Comparison of ENCODE assay signal across 1 cellular context in genomic region chr20:31527266-31527665, GRCh38.
TF ChIP-seq lines count a peak whose summit lies in the region.

No MANE protein-coding gene starts in this region.

TF ChIP-seq in GM23338, 12 proteins besides CTCF, POLR2A, EP300 and RAD21 (continued from another document):
- TF ChIP-seq, protein P1, sequence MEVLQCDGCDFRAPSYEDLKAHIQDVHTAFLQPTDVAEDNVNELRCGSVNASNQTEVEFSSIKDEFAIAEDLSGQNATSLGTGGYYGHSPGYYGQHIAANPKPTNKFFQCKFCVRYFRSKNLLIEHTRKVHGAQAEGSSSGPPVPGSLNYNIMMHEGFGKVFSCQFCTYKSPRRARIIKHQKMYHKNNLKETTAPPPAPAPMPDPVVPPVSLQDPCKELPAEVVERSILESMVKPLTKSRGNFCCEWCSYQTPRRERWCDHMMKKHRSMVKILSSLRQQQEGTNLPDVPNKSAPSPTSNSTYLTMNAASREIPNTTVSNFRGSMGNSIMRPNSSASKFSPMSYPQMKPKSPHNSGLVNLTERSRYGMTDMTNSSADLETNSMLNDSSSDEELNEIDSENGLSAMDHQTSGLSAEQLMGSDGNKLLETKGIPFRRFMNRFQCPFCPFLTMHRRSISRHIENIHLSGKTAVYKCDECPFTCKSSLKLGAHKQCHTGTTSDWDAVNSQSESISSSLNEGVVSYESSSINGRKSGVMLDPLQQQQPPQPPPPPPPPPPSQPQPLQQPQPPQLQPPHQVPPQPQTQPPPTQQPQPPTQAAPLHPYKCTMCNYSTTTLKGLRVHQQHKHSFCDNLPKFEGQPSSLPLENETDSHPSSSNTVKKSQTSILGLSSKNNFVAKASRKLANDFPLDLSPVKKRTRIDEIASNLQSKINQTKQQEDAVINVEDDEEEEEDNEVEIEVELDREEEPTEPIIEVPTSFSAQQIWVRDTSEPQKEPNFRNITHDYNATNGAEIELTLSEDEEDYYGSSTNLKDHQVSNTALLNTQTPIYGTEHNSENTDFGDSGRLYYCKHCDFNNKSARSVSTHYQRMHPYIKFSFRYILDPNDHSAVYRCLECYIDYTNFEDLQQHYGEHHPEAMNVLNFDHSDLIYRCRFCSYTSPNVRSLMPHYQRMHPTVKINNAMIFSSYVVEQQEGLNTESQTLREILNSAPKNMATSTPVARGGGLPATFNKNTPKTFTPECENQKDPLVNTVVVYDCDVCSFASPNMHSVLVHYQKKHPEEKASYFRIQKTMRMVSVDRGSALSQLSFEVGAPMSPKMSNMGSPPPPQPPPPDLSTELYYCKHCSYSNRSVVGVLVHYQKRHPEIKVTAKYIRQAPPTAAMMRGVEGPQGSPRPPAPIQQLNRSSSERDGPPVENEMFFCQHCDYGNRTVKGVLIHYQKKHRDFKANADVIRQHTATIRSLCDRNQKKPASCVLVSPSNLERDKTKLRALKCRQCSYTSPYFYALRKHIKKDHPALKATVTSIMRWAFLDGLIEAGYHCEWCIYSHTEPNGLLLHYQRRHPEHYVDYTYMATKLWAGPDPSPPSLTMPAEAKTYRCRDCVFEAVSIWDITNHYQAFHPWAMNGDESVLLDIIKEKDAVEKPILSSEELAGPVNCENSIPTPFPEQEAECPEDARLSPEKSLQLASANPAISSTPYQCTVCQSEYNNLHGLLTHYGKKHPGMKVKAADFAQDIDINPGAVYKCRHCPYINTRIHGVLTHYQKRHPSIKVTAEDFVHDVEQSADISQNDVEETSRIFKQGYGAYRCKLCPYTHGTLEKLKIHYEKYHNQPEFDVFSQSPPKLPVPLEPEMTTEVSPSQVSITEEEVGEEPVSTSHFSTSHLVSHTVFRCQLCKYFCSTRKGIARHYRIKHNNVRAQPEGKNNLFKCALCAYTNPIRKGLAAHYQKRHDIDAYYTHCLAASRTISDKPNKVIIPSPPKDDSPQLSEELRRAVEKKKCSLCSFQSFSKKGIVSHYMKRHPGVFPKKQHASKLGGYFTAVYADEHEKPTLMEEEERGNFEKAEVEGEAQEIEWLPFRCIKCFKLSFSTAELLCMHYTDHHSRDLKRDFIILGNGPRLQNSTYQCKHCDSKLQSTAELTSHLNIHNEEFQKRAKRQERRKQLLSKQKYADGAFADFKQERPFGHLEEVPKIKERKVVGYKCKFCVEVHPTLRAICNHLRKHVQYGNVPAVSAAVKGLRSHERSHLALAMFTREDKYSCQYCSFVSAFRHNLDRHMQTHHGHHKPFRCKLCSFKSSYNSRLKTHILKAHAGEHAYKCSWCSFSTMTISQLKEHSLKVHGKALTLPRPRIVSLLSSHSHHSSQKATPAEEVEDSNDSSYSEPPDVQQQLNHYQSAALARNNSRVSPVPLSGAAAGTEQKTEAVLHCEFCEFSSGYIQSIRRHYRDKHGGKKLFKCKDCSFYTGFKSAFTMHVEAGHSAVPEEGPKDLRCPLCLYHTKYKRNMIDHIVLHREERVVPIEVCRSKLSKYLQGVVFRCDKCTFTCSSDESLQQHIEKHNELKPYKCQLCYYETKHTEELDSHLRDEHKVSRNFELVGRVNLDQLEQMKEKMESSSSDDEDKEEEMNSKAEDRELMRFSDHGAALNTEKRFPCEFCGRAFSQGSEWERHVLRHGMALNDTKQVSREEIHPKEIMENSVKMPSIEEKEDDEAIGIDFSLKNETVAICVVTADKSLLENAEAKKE (CRISPR knock-in tag; IDR thresholded peaks at IDR 0.05), result no peak
- TF ChIP-seq, protein P2, sequence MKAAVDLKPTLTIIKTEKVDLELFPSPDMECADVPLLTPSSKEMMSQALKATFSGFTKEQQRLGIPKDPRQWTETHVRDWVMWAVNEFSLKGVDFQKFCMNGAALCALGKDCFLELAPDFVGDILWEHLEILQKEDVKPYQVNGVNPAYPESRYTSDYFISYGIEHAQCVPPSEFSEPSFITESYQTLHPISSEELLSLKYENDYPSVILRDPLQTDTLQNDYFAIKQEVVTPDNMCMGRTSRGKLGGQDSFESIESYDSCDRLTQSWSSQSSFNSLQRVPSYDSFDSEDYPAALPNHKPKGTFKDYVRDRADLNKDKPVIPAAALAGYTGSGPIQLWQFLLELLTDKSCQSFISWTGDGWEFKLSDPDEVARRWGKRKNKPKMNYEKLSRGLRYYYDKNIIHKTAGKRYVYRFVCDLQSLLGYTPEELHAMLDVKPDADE (IDR thresholded peaks at IDR 0.05), result no peak
- TF ChIP-seq POLR2AphosphoS5 (IDR thresholded peaks at IDR 0.05; ENCODE audit: low read depth) (no peak), NANOG (IDR thresholded peaks at IDR 0.05; ENCODE audit: borderline replicate concordance) (no peak), ZNF331 (CRISPR knock-in tag; IDR thresholded peaks at IDR 0.05; ENCODE audit: low read depth) (no peak), EZH2phosphoT487 (IDR thresholded peaks at IDR 0.05; ENCODE audit: unreplicated experiment) (no peak)
- TF ChIP-seq, protein P3, sequence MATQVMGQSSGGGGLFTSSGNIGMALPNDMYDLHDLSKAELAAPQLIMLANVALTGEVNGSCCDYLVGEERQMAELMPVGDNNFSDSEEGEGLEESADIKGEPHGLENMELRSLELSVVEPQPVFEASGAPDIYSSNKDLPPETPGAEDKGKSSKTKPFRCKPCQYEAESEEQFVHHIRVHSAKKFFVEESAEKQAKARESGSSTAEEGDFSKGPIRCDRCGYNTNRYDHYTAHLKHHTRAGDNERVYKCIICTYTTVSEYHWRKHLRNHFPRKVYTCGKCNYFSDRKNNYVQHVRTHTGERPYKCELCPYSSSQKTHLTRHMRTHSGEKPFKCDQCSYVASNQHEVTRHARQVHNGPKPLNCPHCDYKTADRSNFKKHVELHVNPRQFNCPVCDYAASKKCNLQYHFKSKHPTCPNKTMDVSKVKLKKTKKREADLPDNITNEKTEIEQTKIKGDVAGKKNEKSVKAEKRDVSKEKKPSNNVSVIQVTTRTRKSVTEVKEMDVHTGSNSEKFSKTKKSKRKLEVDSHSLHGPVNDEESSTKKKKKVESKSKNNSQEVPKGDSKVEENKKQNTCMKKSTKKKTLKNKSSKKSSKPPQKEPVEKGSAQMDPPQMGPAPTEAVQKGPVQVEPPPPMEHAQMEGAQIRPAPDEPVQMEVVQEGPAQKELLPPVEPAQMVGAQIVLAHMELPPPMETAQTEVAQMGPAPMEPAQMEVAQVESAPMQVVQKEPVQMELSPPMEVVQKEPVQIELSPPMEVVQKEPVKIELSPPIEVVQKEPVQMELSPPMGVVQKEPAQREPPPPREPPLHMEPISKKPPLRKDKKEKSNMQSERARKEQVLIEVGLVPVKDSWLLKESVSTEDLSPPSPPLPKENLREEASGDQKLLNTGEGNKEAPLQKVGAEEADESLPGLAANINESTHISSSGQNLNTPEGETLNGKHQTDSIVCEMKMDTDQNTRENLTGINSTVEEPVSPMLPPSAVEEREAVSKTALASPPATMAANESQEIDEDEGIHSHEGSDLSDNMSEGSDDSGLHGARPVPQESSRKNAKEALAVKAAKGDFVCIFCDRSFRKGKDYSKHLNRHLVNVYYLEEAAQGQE (IDR thresholded peaks at IDR 0.05; ENCODE audit: unreplicated experiment), result no peak
TF ChIP-seq in GM23338: peak in this region for 0.
